ENCODE assay signal across 11 cellular contexts in genomic region chr16:15494231-15494630, GRCh38. TPM values are rescaled to one million over a fixed set of nuclear protein-coding genes. Genes with fewer than 3 reads are reported as not detected.
DNase-seq lines count a peak whose midpoint lies in the region; ATAC-seq and TF ChIP-seq lines count a peak whose summit lies in the region.
"Had no signal": no experiment of that assay in that cellular context is flagged by ENCODE, and none has a peak within 500 bp of the region (broad histone marks: within the 10 kb centered on the region; RNA-seq: fewer than 3 reads in every experiment).

No MANE protein-coding gene starts in this region.

- intact Hi-C loops in esophagus muscularis mucosa (cut with DNase I), result no loop called here

- H3K27ac Mint-ChIP-seq in stimulated activated naive B cell treated with anti-CD40 and anti-IgM and Interleukin-4, amounts not matched to agents 10 μg/mL and 1 μg/mL and 100 μg/mL, for 72 hours, result no peak overlapping the region

- H3K4me1 Mint-ChIP-seq in stimulated activated naive B cell treated with anti-CD40 and anti-IgM and Interleukin-4, amounts not matched to agents 10 μg/mL and 1 μg/mL and 100 μg/mL, for 72 hours, result peaks cover 23 to 36% of the 10 kb centered on the region in 2 donors

- H3K9me3 Mint-ChIP-seq in stimulated activated naive B cell treated with anti-CD40 and anti-IgM and Interleukin-4, amounts not matched to agents 10 μg/mL and 1 μg/mL and 100 μg/mL, for 72 hours, result no peaks in the 10 kb centered on the region

- H3K4me1 ChIP-seq in esophagus muscularis mucosa (peaks cover 12 to 63% (median 39%) of the 10 kb centered on the region in 4 donors), skeletal muscle tissue (ENCODE audit: control insufficient read depth in 3 of 3, insufficient read depth in 3 of 3, low read length in 3 of 3) (peaks cover 8 to 24% (median 10%) of the 10 kb centered on the region in 3 donors)

- peaks cover 0 to 24% of the 10 kb centered on the region in 2 donors for H3K36me3 Mint-ChIP-seq in stimulated activated naive B cell treated with anti-CD40 and anti-IgM and Interleukin-4, amounts not matched to agents 10 μg/mL and 1 μg/mL and 100 μg/mL, for 72 hours

- TF ChIP-seq POLR2A in esophagus muscularis mucosa (IDR thresholded peaks at IDR 0.05; ENCODE audit: low read depth), result no peak

- peak; percentile 77 for ATAC-seq in activated CD4-positive, CD25-positive, alpha-beta regulatory T cell treated with anti-CD3 and anti-CD28 coated beads, Interleukin-2, amount 50 U/mL, for 24 hours
- ATAC-seq in stimulated activated naive B cell treated with anti-CD40 and anti-IgM and Interleukin-4, amounts not matched to agents 10 μg/mL and 1 μg/mL and 100 μg/mL, for 72 hours (replicated peaks), result no peak

- no peak for DNase-seq in activated CD4-positive, CD25-positive, alpha-beta regulatory T cell (lab: John Stamatoyannopoulos, UW)
- peak; percentile 40 for DNase-seq in NCI-H2227 (lab: John Stamatoyannopoulos, UW; ENCODE audit: unreplicated experiment)
- no peak for DNase-seq in esophagus muscularis mucosa (ENCODE audit: extremely low spot score)
- no peak for DNase-seq in activated CD8-positive, alpha-beta memory T cell treated with anti-CD3 and anti-CD28 coated beads, Interleukin-2, amount 50 U/mL, for 48 hours
- DNase-seq in stimulated activated naive CD4-positive, alpha-beta T cell (lab: John Stamatoyannopoulos, UW), result no peak
- DNase-seq in stimulated activated naive B cell treated with anti-CD40 and anti-IgM and Interleukin-4, amounts not matched to agents 10 μg/mL and 1 μg/mL and 100 μg/mL, for 72 hours, result no peak
- DNase-seq: islet precursor cell, NCI-H1048 had no signal

- no peak overlapping the region for H3K9ac ChIP-seq in skeletal muscle tissue (ENCODE audit: low read depth in 1 of 3, low read length in 3 of 3)

- H3K4me3 ChIP-seq in esophagus muscularis mucosa (no peak overlapping the region), skeletal muscle tissue (ENCODE audit: low read length in 3 of 3) (no peak overlapping the region)

- TF ChIP-seq EP300 in esophagus muscularis mucosa (IDR thresholded peaks at IDR 0.05), result peak; percentile 4

- H3K9me3 ChIP-seq in esophagus muscularis mucosa (no peaks in the 10 kb centered on the region), skeletal muscle tissue (ENCODE audit: control insufficient read depth in 3 of 3, low read length in 3 of 3) (no peaks in the 10 kb centered on the region)

- H3K36me3 ChIP-seq in esophagus muscularis mucosa, result no peaks in the 10 kb centered on the region
- no peaks in the 10 kb centered on the region for H3K36me3 ChIP-seq in skeletal muscle tissue (ENCODE audit: control insufficient read depth in 3 of 3, insufficient read depth in 3 of 3, low read length in 3 of 3)

- H3K27ac ChIP-seq in esophagus muscularis mucosa (replicated peaks in 1 of 4), result peak overlapping the region; percentile 25 to 68 (median 46)
- H3K27ac ChIP-seq in skeletal muscle tissue (ENCODE audit: low read depth, low read length), result peak overlapping the region; percentile 6

- H3K27me3 ChIP-seq in esophagus muscularis mucosa, result no peaks in the 10 kb centered on the region
- no peaks in the 10 kb centered on the region for H3K27me3 ChIP-seq in skeletal muscle tissue (ENCODE audit: control insufficient read depth in 3 of 3, insufficient read depth in 3 of 3, low read length in 3 of 3)

- TF ChIP-seq CTCF in esophagus muscularis mucosa (IDR thresholded peaks at IDR 0.05), result no peak

- WGBS in esophagus muscularis mucosa, result 42% methylated on average over 4 of the region's 4 CpGs

- peaks cover 0 to 7% of the 10 kb centered on the region in 2 donors for H3K27me3 Mint-ChIP-seq in stimulated activated naive B cell treated with anti-CD40 and anti-IgM and Interleukin-4, amounts not matched to agents 10 μg/mL and 1 μg/mL and 100 μg/mL, for 72 hours

- no peak overlapping the region for H3K4me3 Mint-ChIP-seq in stimulated activated naive B cell treated with anti-CD40 and anti-IgM and Interleukin-4, amounts not matched to agents 10 μg/mL and 1 μg/mL and 100 μg/mL, for 72 hours
- H3K4me3 Mint-ChIP-seq: neural crest cell had no signal

RNA-seq across cellular contexts. Expression of gene BMERB1, which starts 59.8 kb away (rescaled TPM):
- 100 to 1,000 TPM in 2 of 4 donors, 10 to 100 TPM in 2; 75.6 to 103 (median 92.9) TPM for total RNA-seq in esophagus muscularis mucosa
- total RNA-seq in skeletal muscle tissue, result 7.8 TPM

Comparison
In these comparisons a context has a peak if more than half of its experiments do, and no peak if none do; other contexts are left out.
1. ATAC-seq: peak in activated CD4-positive, CD25-positive, alpha-beta regulatory T cell treated with anti-CD3 and anti-CD28 coated beads, Interleukin-2, amount 50 U/mL, for 24 hours (2 of 2); none in stimulated activated naive B cell treated with anti-CD40 and anti-IgM and Interleukin-4, amounts not matched to agents 10 μg/mL and 1 μg/mL and 100 μg/mL, for 72 hours (0 of 2).